Comparison of ENCODE assay signal across 8 cellular contexts in genomic region chr12:131661172-131661993, GRCh38. TPM values are rescaled to one million over a fixed set of nuclear protein-coding genes. Genes with fewer than 3 reads are reported as not detected.
A peak's percentile ranks its signal among the peaks of the same experiment; 100 is the strongest.
DNase-seq lines count a peak whose midpoint lies in the region; ATAC-seq and TF ChIP-seq lines count a peak whose summit lies in the region.
"Not testable (repeated sequence)": the region's sequence is repeated elsewhere in the genome, so short reads cannot be mapped to it uniquely, and the experiment has no call there.

No MANE protein-coding gene starts in this region.

- peak overlapping the region; percentile 41 for H3K4me3 ChIP-seq in HUES6 (ENCODE audit: low read depth, low read length)
- peak overlapping the region in 8 of 12 donors; percentile 23 to 46 (median 34) for H3K4me3 ChIP-seq in heart left ventricle
- H3K4me3 ChIP-seq in naive thymus-derived CD4-positive, alpha-beta T cell (ENCODE audit: low read length) = not testable (repeated sequence)
- H3K4me3 ChIP-seq in psoas muscle = peak overlapping the region; percentile 49
- peak overlapping the region; percentile 43 for H3K4me3 ChIP-seq in thoracic aorta

- H3K27me3 Mint-ChIP-seq in activated T-cell treated with anti-CD3 and anti-CD28 coated beads, Interleukin-2, amount 50 U/mL, for 4 hours (ENCODE audit: low read depth) = not testable (repeated sequence)
- H3K27me3 Mint-ChIP-seq in effector memory CD8-positive, alpha-beta T cell = peaks cover 7 to 34% of the 10 kb centered on the region in 2 donors
- peaks cover 0 to 10% (median 4%) of the 10 kb centered on the region in 5 donors for H3K27me3 Mint-ChIP-seq in naive thymus-derived CD4-positive, alpha-beta T cell

- CTCF ChIA-PET in naive thymus-derived CD4-positive, alpha-beta T cell (lab: Charles Lee) = not testable (repeated sequence)

- TF ChIP-seq POLR2A in heart left ventricle (IDR thresholded peaks at IDR 0.05) = not testable (repeated sequence)

- not testable (repeated sequence) for DNase-seq in activated T-cell treated with anti-CD3 and anti-CD28 coated beads, Interleukin-2, amount 50 U/mL, for 4 hours; effector memory CD8-positive, alpha-beta T cell; left lobe of liver (ENCODE audit: low spot score); psoas muscle; thoracic aorta (ENCODE audit: low spot score)
- peak in 1 of 5 donors; percentile 10 for DNase-seq in heart left ventricle
- peak in 3 of 9 donors; percentile 10 to 20 (median 14) for DNase-seq in naive thymus-derived CD4-positive, alpha-beta T cell

- H3K27me3 ChIP-seq in HUES6 (ENCODE audit: control insufficient read depth, insufficient read depth, low read length) (peaks cover 10% of the 10 kb centered on the region; the same call in 1 of the 2 replicates), heart left ventricle (peaks cover 0 to 13% (median 8%) of the 10 kb centered on the region in 9 donors)
- not testable (repeated sequence) for H3K27me3 ChIP-seq in naive thymus-derived CD4-positive, alpha-beta T cell (ENCODE audit: control insufficient read depth in 2 of 2, insufficient read depth in 2 of 2, low read length in 2 of 2); psoas muscle (ENCODE audit: insufficient read depth in 3 of 3, low read length in 2 of 3); thoracic aorta (replicated peaks; ENCODE audit: insufficient read depth)

- H3K4me1 ChIP-seq in HUES6 (ENCODE audit: control insufficient read depth, insufficient read depth, low read length); heart left ventricle; naive thymus-derived CD4-positive, alpha-beta T cell (ENCODE audit: control insufficient read depth in 2 of 2, insufficient read depth in 2 of 2, low read length in 2 of 2); psoas muscle; thoracic aorta (ENCODE audit: control insufficient read depth in 1 of 2, low read depth in 2 of 2): not testable (repeated sequence)

- not testable (repeated sequence) for H3K36me3 Mint-ChIP-seq in activated T-cell treated with anti-CD3 and anti-CD28 coated beads, Interleukin-2, amount 50 U/mL, for 4 hours (ENCODE audit: insufficient read depth); effector memory CD8-positive, alpha-beta T cell (ENCODE audit: insufficient read depth); naive thymus-derived CD4-positive, alpha-beta T cell

- POLR2A ChIA-PET in naive thymus-derived CD4-positive, alpha-beta T cell (lab: Charles Lee) = not testable (repeated sequence)

- not testable (repeated sequence) for H3K4me1 Mint-ChIP-seq in activated T-cell treated with anti-CD3 and anti-CD28 coated beads, Interleukin-2, amount 50 U/mL, for 4 hours (ENCODE audit: low read depth); effector memory CD8-positive, alpha-beta T cell (ENCODE audit: low read depth in 2 of 2); naive thymus-derived CD4-positive, alpha-beta T cell

- not testable (repeated sequence) for TF ChIP-seq CTCF in heart left ventricle (IDR thresholded peaks at IDR 0.05); psoas muscle (IDR thresholded peaks at IDR 0.05); thoracic aorta (IDR thresholded peaks at IDR 0.05)

- H3K36me3 ChIP-seq in HUES6 (ENCODE audit: control insufficient read depth, insufficient read depth, low read length); heart left ventricle; naive thymus-derived CD4-positive, alpha-beta T cell (ENCODE audit: control insufficient read depth in 2 of 3, insufficient read depth in 3 of 3, low read length in 3 of 3); psoas muscle (ENCODE audit: insufficient read depth in 1 of 2, low read depth in 1 of 2); thoracic aorta: not testable (repeated sequence)

- not testable (repeated sequence) for H3K27ac ChIP-seq in HUES6 (ENCODE audit: low read depth, low read length); heart left ventricle; naive thymus-derived CD4-positive, alpha-beta T cell (ENCODE audit: low read depth, low read length); psoas muscle; thoracic aorta

- not testable (repeated sequence) for H3K27ac Mint-ChIP-seq in effector memory CD8-positive, alpha-beta T cell; naive thymus-derived CD4-positive, alpha-beta T cell

- not testable (repeated sequence) for H3K9me3 ChIP-seq in HUES6 (ENCODE audit: control insufficient read depth, insufficient read depth, low read depth, low read length); heart left ventricle; naive thymus-derived CD4-positive, alpha-beta T cell (ENCODE audit: control insufficient read depth in 2 of 3, low read length in 3 of 3); psoas muscle; thoracic aorta

- H3K9ac ChIP-seq in HUES6 (ENCODE audit: low read length) = not testable (repeated sequence)

- intact Hi-C loops in heart left ventricle (cut with DNase I); naive thymus-derived CD4-positive, alpha-beta T cell (cut with micrococcal nuclease); psoas muscle (cut with DNase I): not testable (repeated sequence)

- ATAC-seq in activated T-cell treated with anti-CD3 and anti-CD28 coated beads, Interleukin-2, amount 50 U/mL, for 4 hours = peak; percentile 39 to 52
- peak; percentile 45 for ATAC-seq in effector memory CD8-positive, alpha-beta T cell (replicated peaks)
- peak in 3 of 4 donors; percentile 11 to 53 (median 49) for ATAC-seq in heart left ventricle
- peak; percentile 20 for ATAC-seq in left lobe of liver
- ATAC-seq in naive thymus-derived CD4-positive, alpha-beta T cell = peak; percentile 49
- ATAC-seq in psoas muscle = peak in 3 of 4 donors; percentile 13 to 34 (median 32)
- ATAC-seq in thoracic aorta (ENCODE audit: insufficient number of reproducible peaks, low FRiP score, low read depth) = not testable (repeated sequence)

- WGBS in heart left ventricle, 4 donors = 11 to 19% methylated on average over 26 to 27 of the region's 78 CpGs; no CpG with 5 or more reads in 2 of the 4 donors
- WGBS in psoas muscle, 3 donors = 3 to 6% (median 6%) methylated on average over 12 to 27 of the region's 78 CpGs

- not testable (repeated sequence) for H3K9me3 Mint-ChIP-seq in activated T-cell treated with anti-CD3 and anti-CD28 coated beads, Interleukin-2, amount 50 U/mL, for 4 hours; effector memory CD8-positive, alpha-beta T cell; naive thymus-derived CD4-positive, alpha-beta T cell

- H3K4me3 Mint-ChIP-seq in activated T-cell treated with anti-CD3 and anti-CD28 coated beads, Interleukin-2, amount 50 U/mL, for 4 hours; effector memory CD8-positive, alpha-beta T cell: not testable (repeated sequence)
- peak overlapping the region in 2 of 10 donors; percentile 21 to 29 for H3K4me3 Mint-ChIP-seq in naive thymus-derived CD4-positive, alpha-beta T cell

RNA-seq across cellular contexts. Expression of gene SFSWAP, which starts 49.5 kb away (rescaled TPM):
- 10 to 100 TPM; 72.4 to 77.8 (median 76.7) TPM for total RNA-seq in activated T-cell treated with anti-CD3 and anti-CD28 coated beads, Interleukin-2, amount 50 U/mL, for 4 hours
- total RNA-seq in heart left ventricle = 10 to 100 TPM; 10.4 to 25.1 (median 18.6) TPM
- 10 to 100 TPM; 17.3 to 20.7 TPM for polyA plus RNA-seq in heart left ventricle
- total RNA-seq in left lobe of liver = 15.7 TPM
- 100 to 1,000 TPM in 2 of 5 experiments, 10 to 100 TPM in 3; 65.6 to 120 (median 98.4) TPM for total RNA-seq in naive thymus-derived CD4-positive, alpha-beta T cell
- 10 to 100 TPM; 16.9 to 23.9 TPM for polyA plus RNA-seq in naive thymus-derived CD4-positive, alpha-beta T cell
- total RNA-seq in psoas muscle = 10 to 100 TPM; 21.4 to 34.3 (median 23.3) TPM
- 10 to 100 TPM; 19.4 to 27.5 (median 24.3) TPM for polyA plus RNA-seq in psoas muscle
- 10 to 100 TPM; 27.9 to 63.2 TPM for total RNA-seq in thoracic aorta
